21 cellular contexts compared by ENCODE assay signal in the genomic region with DNA sequence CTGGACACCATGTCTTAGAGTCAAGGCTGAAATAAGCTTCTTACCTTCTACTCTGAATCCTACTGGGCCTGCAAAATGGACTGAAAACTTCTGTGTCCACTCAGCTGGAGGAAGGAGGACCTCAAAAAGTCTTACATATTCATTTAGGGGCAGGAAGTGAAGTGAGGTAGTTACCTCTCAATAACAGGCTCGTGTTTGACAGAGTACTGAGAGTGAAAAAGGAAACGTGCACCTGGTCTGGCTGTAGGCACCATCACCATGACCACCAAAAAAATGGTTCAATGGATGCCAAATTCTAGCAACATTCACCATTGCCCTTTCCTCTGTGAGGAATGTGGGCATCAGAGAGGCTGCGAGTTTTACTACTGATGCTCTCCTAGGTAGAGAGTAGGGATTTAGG.
DNase-seq lines count a peak whose midpoint lies in the region; ATAC-seq lines count a peak whose summit lies in the region.
"Had no signal": no experiment of that assay in that cellular context is flagged by ENCODE, and none has a peak within 500 bp of the region (broad histone marks: within the 10 kb centered on the region; RNA-seq: fewer than 3 reads in every experiment).

No MANE protein-coding gene starts in this region.

- ATAC-seq in GM18858 (IDR thresholded peaks at IDR 0.05; ENCODE audit: unreplicated experiment): peak; percentile 49
- peak; percentile 79 for ATAC-seq in GM19395 (IDR thresholded peaks at IDR 0.05; ENCODE audit: unreplicated experiment)
- ATAC-seq in HG02763 (IDR thresholded peaks at IDR 0.05; ENCODE audit: unreplicated experiment): peak; percentile 77
- ATAC-seq in HG03520 (IDR thresholded peaks at IDR 0.05; ENCODE audit: unreplicated experiment): peak; percentile 63
- ATAC-seq in HG02678 (IDR thresholded peaks at IDR 0.05; ENCODE audit: unreplicated experiment): no peak
- ATAC-seq: naive thymus-derived CD8-positive, alpha-beta T cell had no signal

- no peak for DNase-seq in activated CD4-positive, CD25-positive, alpha-beta regulatory T cell treated with anti-CD3 and anti-CD28 coated beads, Interleukin-2, amount 50 U/mL, for 72 hours
- DNase-seq in C1 segment of cervical spinal cord (lab: John Stamatoyannopoulos, UW) (no peak), anterior cingulate cortex (lab: John Stamatoyannopoulos, UW) (no peak)
- DNase-seq: activated CD4-positive, alpha-beta T cell treated with anti-CD3 and anti-CD28 coated beads, Interleukin-2, amount 50 U/mL, for 1 hour; activated CD8-positive, alpha-beta memory T cell treated with anti-CD3 and anti-CD28 coated beads, Interleukin-2, amount 50 U/mL, for 4 hours; activated naive CD8-positive, alpha-beta T cell treated with anti-CD3 and anti-CD28 coated beads for 36 hours; CD4-positive, CD25-positive, alpha-beta regulatory T cell; dorsolateral prefrontal cortex; head of caudate nucleus; naive thymus-derived CD8-positive, alpha-beta T cell; NCI-H1105 treated with DMSO at 0.1 percent for 48 hours; NCI-H510A; spleen; stimulated activated CD4-positive, alpha-beta T cell treated with anti-CD3 and anti-CD28 coated beads, Interleukin-4, amount 100 ng/mL, for 1 hour; T-helper 2 cell; tibial artery had no signal
